In the genomic region with DNA sequence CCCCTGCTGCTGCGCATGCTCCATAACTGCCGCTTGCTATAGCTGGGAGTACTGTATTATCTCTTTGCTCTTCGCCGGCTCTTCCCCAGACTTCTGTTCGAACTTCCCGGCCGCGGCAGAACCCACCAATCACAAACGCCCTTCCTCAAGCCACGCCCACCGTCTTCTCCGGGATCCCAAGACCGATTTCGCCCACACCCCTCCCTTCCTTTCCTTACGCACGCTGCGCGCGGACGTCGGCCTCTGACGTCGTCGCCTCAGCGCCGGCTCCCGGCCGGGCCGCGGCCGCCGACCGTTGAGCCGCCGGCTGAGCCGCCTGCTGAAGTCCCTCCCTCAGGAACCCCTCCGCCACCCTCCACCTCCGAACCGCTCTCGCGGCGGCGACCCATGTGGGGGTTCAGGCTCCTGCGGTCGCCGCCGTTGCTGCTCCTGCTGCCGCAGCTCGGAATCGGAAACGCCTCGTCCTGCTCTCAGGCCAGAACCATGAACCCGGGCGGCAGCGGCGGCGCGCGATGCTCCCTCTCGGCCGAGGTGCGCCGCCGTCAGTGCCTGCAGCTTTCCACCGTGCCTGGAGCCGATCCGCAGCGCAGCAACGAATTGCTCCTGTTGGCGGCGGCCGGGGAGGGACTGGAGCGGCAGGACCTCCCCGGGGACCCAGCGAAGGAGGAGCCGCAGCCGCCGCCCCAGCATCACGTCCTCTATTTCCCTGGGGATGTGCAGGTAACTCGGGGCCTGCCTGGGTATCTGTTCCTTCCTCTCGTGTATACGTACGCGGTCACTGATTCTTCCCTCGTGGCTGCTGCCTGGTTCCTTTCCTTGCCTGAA, we compare ENCODE assay signal across 7 cellular contexts. TPM values are rescaled to one million over a fixed set of nuclear protein-coding genes. Genes with fewer than 3 reads are reported as not detected.
DNase-seq lines count a peak whose midpoint lies in the region; ATAC-seq, FAIRE-seq and TF ChIP-seq lines count a peak whose summit lies in the region.

A gene with protein sequence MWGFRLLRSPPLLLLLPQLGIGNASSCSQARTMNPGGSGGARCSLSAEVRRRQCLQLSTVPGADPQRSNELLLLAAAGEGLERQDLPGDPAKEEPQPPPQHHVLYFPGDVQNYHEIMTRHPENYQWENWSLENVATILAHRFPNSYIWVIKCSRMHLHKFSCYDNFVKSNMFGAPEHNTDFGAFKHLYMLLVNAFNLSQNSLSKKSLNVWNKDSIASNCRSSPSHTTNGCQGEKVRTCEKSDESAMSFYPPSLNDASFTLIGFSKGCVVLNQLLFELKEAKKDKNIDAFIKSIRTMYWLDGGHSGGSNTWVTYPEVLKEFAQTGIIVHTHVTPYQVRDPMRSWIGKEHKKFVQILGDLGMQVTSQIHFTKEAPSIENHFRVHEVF (plus strand): TSS at position 242 of the 825 bp plus-strand sequence. CDS start 146 bp downstream, at position 388.

- TF ChIP-seq CTCF in body of pancreas (IDR thresholded peaks at IDR 0.05), result peak in 3 of 7 experiments; percentile 5 to 18 (median 10)
- TF ChIP-seq CTCF in sigmoid colon (IDR thresholded peaks at IDR 0.05), result no peak

- H3K27ac ChIP-seq in body of pancreas, result peak within 1 kb of the TSS; percentile 91 to 99 (median 95)
- H3K27ac ChIP-seq in sigmoid colon, result peak within 1 kb of the TSS; percentile 95 to 99 (median 98)

- H3K27me3 ChIP-seq in body of pancreas (no peaks in the 10 kb centered on the region), sigmoid colon (no peaks in the 10 kb centered on the region)

- H3K9me3 ChIP-seq in body of pancreas (no peaks in the 10 kb centered on the region), sigmoid colon (no peaks in the 10 kb centered on the region)

- H3K4me3 ChIP-seq in body of pancreas (peak within 1 kb of the TSS; percentile 52 to 64), sigmoid colon (peak within 1 kb of the TSS; percentile 75 to 95 (median 78))

- TF ChIP-seq POLR2A in body of pancreas (IDR thresholded peaks at IDR 0.05) (peak; percentile 86 to 89 (median 87)), sigmoid colon (IDR thresholded peaks at IDR 0.05) (peak; percentile 40 to 79)

- 0 to 1% methylated on average over 39 to 71 of the region's 85 CpGs for WGBS in body of pancreas, 2 donors
- 0% methylated on average over 85 of the region's 85 CpGs for WGBS in sigmoid colon, 2 donors

- H3K4me1 ChIP-seq in body of pancreas (peaks cover 15% of the 10 kb centered on the region), sigmoid colon (peaks cover 0 to 29% (median 14%) of the 10 kb centered on the region in 4 donors)

- intact Hi-C loops in body of pancreas (cut with DNase I) (no loop called here), sigmoid colon (cut with DNase I) (loop anchor here (1.0 kb wide), 2 partner anchors 44 to 60 kb away; a partner anchor contains a TSS)

- TF ChIP-seq EP300 in sigmoid colon (IDR thresholded peaks at IDR 0.05), result no peak

- H3K36me3 ChIP-seq in body of pancreas (replicated peaks in 1 of 2; ENCODE audit: insufficient read depth in 1 of 2, low read depth in 2 of 2), result no peaks in the 10 kb centered on the region
- no peaks in the 10 kb centered on the region for H3K36me3 ChIP-seq in sigmoid colon

- ATAC-seq in GM18519 (IDR thresholded peaks at IDR 0.05; ENCODE audit: low FRiP score, unreplicated experiment) (peak; percentile 80), HG03060 (IDR thresholded peaks at IDR 0.05; ENCODE audit: low read depth, unreplicated experiment) (peak; percentile 75), body of pancreas (peak; percentile 97)

- DNase-seq in NCI-H2107 (lab: John Stamatoyannopoulos, UW) (peak; percentile 92), body of pancreas (peak; percentile 97), iPS DF 4.7 (ENCODE audit: extremely low read depth, low spot score) (peak; percentile 99), sigmoid colon (peak; percentile 98)

- peak; percentile 89 for FAIRE-seq in TTC549 (lab: Jason Lieb, UNC)

RNA-seq across cellular contexts. Expression of the gene that starts here (rescaled TPM):
- 10 to 100 TPM in 1 of 2 donors, 1 to 10 TPM in 1; 4.0 to 10.6 TPM for total RNA-seq in body of pancreas
- total RNA-seq in sigmoid colon, result 10 to 100 TPM in 3 of 4 donors, 1 to 10 TPM in 1; 9.6 to 13.6 (median 10.7) TPM
- 10 to 100 TPM in 2 of 3 donors, 1 to 10 TPM in 1; 7.2 to 12.5 (median 11.4) TPM for polyA plus RNA-seq in sigmoid colon

Comparison
In these comparisons a context has a peak if more than half of its experiments do, and no peak if none do; other contexts are left out.
1. Peak in every context shown above with its lines: DNase-seq, ATAC-seq, H3K4me3 ChIP-seq and H3K27ac ChIP-seq.